In the genomic region with DNA sequence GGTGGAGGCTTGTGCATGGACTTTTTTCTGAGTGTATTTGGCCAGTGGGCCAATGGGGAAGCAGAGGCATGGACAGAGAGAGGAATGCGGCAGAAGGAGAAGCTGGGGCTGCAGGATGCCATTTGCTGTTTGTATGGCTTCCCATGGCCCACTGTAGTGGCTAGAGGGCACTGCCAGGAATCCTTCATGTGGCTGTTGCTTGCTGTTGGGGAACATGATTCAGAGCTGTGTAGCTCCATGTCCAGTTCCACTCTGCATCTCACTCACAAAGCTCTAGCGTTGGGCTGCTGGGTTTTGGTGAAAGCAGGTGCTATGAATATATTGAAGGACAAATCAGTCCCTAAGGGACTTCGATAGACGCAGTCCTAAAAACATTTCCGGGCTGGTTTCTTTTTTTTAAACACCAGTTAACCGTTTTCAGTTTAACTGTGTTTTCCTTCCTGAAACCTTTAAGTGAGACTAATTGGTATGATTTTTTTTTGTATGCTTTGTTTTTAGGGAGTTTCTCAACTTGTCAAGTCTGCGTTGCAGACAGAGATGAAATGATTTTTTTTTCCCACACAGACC, we compare ENCODE assay signal across 1 cellular context.
TF ChIP-seq lines count a peak whose summit lies in the region.

No MANE protein-coding gene starts in this region.

TF ChIP-seq in GM12878, 131 proteins besides CTCF, POLR2A, EP300 and RAD21 (continued from another document):
- TF ChIP-seq, protein P1, sequence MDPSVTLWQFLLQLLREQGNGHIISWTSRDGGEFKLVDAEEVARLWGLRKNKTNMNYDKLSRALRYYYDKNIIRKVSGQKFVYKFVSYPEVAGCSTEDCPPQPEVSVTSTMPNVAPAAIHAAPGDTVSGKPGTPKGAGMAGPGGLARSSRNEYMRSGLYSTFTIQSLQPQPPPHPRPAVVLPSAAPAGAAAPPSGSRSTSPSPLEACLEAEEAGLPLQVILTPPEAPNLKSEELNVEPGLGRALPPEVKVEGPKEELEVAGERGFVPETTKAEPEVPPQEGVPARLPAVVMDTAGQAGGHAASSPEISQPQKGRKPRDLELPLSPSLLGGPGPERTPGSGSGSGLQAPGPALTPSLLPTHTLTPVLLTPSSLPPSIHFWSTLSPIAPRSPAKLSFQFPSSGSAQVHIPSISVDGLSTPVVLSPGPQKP (IDR thresholded peaks at IDR 0.05; ENCODE audit: low read depth, low read length): peak; percentile 52; the same call in 1 of the 2 replicates
- TF ChIP-seq EZH2 (IDR thresholded peaks at IDR 0.05; ENCODE audit: borderline replicate concordance, control insufficient read depth, low read depth, low read length) (no peak), ZNF207 (IDR thresholded peaks at IDR 0.05; ENCODE audit: borderline replicate concordance) (no peak), KDM1A (IDR thresholded peaks at IDR 0.05; ENCODE audit: borderline replicate concordance) (no peak), ZBED1 (IDR thresholded peaks at IDR 0.05; ENCODE audit: borderline replicate concordance) (no peak), GABPA (IDR thresholded peaks at IDR 0.05; ENCODE audit: low read depth) (no peak), TARDBP (IDR thresholded peaks at IDR 0.05; ENCODE audit: borderline replicate concordance) (no peak), EGR1 (IDR thresholded peaks at IDR 0.05; ENCODE audit: borderline replicate concordance in 1 of 2, low read depth in 2 of 2, low read length in 2 of 2) (no peak), CHD2 (IDR thresholded peaks at IDR 0.05; ENCODE audit: borderline replicate concordance, low read depth, low read length) (peak; percentile 70; the same call in 1 of the 2 replicates), ZSCAN29 (IDR thresholded peaks at IDR 0.05) (no peak; the same call in 1 of the 2 replicates), SMC3 (IDR thresholded peaks at IDR 0.05; ENCODE audit: borderline replicate concordance, low read length) (no peak), SREBF2 (IDR thresholded peaks at IDR 0.05; ENCODE audit: low read length) (no peak), NBN (IDR thresholded peaks at IDR 0.05) (peak; percentile 88), BMI1 (IDR thresholded peaks at IDR 0.05; ENCODE audit: borderline replicate concordance) (no peak), CHD4 (IDR thresholded peaks at IDR 0.05) (no peak), NRF1 (conservative IDR thresholded peaks at IDR 0.05; ENCODE audit: low read depth, low read length) (no peak), ASH2L (IDR thresholded peaks at IDR 0.05; ENCODE audit: borderline replicate concordance, low read depth) (no peak), TCF7 (IDR thresholded peaks at IDR 0.05; ENCODE audit: borderline replicate concordance) (peak; percentile 41; the same call in 1 of the 2 replicates), BHLHE40 (IDR thresholded peaks at IDR 0.05; ENCODE audit: borderline replicate concordance in 1 of 2, low read depth in 2 of 2, low read length in 1 of 2) (peak; percentile 61 to 74; a peak in 2 of 4 replicates), SMAD1 (IDR thresholded peaks at IDR 0.05; ENCODE audit: low read depth, partially characterized antibody) (no peak), DPF2 (IDR thresholded peaks at IDR 0.05) (no peak), MAX (IDR thresholded peaks at IDR 0.05; ENCODE audit: low read depth, low read length) (0 out of 2 replicates have a peak, but pooled peaks have one; percentile 50), BRCA1 (IDR thresholded peaks at IDR 0.05; ENCODE audit: low read depth, low read length) (no peak), IRF4 (IDR thresholded peaks at IDR 0.05; ENCODE audit: low read depth, low read length) (no peak), CBX5 (IDR thresholded peaks at IDR 0.05; ENCODE audit: low read depth) (no peak), YBX1 (IDR thresholded peaks at IDR 0.05) (no peak), ESRRA (IDR thresholded peaks at IDR 0.05; ENCODE audit: low read length) (0 out of 2 replicates have a peak, but pooled peaks have one; percentile 42), HDGF (IDR thresholded peaks at IDR 0.05) (peak; percentile 47; the same call in 1 of the 2 replicates), BACH1 (IDR thresholded peaks at IDR 0.05; ENCODE audit: borderline replicate concordance) (no peak; the same call in 1 of the 2 replicates), BCL3 (IDR thresholded peaks at IDR 0.05; ENCODE audit: borderline replicate concordance, insufficient read depth, low read depth, low read length, poor library complexity, severe bottlenecking) (peak; percentile 28), POLR2AphosphoS2 (IDR thresholded peaks at IDR 0.05; ENCODE audit: low read depth, low read length) (0 out of 2 replicates have a peak, but pooled peaks have one; percentile 44), IKZF1 (conservative IDR thresholded peaks at IDR 0.05) (peak; percentile 85)
- TF ChIP-seq, protein P2, sequence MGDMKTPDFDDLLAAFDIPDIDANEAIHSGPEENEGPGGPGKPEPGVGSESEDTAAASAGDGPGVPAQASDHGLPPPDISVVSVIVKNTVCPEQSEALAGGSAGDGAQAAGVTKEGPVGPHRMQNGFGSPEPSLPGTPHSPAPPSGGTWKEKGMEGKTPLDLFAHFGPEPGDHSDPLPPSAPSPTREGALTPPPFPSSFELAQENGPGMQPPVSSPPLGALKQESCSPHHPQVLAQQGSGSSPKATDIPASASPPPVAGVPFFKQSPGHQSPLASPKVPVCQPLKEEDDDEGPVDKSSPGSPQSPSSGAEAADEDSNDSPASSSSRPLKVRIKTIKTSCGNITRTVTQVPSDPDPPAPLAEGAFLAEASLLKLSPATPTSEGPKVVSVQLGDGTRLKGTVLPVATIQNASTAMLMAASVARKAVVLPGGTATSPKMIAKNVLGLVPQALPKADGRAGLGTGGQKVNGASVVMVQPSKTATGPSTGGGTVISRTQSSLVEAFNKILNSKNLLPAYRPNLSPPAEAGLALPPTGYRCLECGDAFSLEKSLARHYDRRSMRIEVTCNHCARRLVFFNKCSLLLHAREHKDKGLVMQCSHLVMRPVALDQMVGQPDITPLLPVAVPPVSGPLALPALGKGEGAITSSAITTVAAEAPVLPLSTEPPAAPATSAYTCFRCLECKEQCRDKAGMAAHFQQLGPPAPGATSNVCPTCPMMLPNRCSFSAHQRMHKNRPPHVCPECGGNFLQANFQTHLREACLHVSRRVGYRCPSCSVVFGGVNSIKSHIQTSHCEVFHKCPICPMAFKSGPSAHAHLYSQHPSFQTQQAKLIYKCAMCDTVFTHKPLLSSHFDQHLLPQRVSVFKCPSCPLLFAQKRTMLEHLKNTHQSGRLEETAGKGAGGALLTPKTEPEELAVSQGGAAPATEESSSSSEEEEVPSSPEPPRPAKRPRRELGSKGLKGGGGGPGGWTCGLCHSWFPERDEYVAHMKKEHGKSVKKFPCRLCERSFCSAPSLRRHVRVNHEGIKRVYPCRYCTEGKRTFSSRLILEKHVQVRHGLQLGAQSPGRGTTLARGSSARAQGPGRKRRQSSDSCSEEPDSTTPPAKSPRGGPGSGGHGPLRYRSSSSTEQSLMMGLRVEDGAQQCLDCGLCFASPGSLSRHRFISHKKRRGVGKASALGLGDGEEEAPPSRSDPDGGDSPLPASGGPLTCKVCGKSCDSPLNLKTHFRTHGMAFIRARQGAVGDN (IDR thresholded peaks at IDR 0.05): peak; percentile 84
- TF ChIP-seq, protein P3, sequence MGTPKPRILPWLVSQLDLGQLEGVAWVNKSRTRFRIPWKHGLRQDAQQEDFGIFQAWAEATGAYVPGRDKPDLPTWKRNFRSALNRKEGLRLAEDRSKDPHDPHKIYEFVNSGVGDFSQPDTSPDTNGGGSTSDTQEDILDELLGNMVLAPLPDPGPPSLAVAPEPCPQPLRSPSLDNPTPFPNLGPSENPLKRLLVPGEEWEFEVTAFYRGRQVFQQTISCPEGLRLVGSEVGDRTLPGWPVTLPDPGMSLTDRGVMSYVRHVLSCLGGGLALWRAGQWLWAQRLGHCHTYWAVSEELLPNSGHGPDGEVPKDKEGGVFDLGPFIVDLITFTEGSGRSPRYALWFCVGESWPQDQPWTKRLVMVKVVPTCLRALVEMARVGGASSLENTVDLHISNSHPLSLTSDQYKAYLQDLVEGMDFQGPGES (IDR thresholded peaks at IDR 0.05): no peak
- TF ChIP-seq, protein P4, sequence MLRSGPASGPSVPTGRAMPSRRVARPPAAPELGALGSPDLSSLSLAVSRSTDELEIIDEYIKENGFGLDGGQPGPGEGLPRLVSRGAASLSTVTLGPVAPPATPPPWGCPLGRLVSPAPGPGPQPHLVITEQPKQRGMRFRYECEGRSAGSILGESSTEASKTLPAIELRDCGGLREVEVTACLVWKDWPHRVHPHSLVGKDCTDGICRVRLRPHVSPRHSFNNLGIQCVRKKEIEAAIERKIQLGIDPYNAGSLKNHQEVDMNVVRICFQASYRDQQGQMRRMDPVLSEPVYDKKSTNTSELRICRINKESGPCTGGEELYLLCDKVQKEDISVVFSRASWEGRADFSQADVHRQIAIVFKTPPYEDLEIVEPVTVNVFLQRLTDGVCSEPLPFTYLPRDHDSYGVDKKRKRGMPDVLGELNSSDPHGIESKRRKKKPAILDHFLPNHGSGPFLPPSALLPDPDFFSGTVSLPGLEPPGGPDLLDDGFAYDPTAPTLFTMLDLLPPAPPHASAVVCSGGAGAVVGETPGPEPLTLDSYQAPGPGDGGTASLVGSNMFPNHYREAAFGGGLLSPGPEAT (IDR thresholded peaks at IDR 0.05; ENCODE audit: low read depth): peak; percentile 96
- TF ChIP-seq, protein P5, sequence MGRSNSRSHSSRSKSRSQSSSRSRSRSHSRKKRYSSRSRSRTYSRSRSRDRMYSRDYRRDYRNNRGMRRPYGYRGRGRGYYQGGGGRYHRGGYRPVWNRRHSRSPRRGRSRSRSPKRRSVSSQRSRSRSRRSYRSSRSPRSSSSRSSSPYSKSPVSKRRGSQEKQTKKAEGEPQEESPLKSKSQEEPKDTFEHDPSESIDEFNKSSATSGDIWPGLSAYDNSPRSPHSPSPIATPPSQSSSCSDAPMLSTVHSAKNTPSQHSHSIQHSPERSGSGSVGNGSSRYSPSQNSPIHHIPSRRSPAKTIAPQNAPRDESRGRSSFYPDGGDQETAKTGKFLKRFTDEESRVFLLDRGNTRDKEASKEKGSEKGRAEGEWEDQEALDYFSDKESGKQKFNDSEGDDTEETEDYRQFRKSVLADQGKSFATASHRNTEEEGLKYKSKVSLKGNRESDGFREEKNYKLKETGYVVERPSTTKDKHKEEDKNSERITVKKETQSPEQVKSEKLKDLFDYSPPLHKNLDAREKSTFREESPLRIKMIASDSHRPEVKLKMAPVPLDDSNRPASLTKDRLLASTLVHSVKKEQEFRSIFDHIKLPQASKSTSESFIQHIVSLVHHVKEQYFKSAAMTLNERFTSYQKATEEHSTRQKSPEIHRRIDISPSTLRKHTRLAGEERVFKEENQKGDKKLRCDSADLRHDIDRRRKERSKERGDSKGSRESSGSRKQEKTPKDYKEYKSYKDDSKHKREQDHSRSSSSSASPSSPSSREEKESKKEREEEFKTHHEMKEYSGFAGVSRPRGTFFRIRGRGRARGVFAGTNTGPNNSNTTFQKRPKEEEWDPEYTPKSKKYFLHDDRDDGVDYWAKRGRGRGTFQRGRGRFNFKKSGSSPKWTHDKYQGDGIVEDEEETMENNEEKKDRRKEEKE (IDR thresholded peaks at IDR 0.05): no peak
